Comparison of ENCODE assay signal across 18 cellular contexts in the genomic region with DNA sequence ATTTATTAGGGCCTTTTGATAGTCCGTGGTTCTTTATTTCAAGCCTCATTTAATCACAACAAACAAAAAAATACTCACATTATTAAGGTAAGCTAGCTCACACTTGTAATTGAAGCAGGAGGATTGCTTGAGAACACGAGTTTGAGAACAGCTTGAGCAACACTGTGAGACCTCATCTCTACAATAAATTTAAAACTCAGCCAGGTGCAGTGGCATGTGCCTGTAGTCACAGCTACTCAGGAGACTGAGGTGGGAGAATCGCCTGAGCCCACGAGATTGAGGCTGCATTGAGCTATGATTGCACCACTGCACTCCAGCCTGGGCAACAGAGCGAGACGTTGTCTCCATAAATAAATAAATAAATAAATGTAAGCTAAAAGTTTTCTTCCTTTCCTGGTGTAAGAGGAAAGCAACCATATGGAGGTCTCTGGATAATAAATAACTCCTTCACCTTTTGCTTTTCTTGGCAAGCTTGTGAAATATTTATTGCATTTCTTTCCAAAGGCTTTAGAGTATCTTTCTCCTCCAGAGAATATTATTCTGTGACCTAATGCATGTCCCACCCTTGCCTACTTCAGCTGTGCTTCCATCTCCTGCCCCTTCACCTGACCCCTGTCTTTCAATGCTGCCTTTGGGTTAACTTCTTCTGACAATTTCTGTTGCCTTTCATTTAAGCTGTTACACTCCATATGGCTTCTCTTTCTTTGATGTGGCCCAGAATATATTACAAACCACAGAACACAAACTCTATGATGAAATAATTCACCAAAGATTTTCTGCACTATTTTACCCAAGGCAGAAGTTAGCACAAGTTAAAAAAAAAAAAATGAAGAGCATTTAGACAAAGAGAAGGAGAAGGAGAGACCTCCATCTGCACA.
"Had no signal": no experiment of that assay in that cellular context is flagged by ENCODE, and none has a peak within 500 bp of the region (broad histone marks: within the 10 kb centered on the region; RNA-seq: fewer than 3 reads in every experiment).

No MANE protein-coding gene starts in this region.

- H3K36me3 ChIP-seq: heart left ventricle, pancreas, tibial artery, vagina had no signal

- H3K9me3 ChIP-seq: body of pancreas, heart left ventricle, pancreas, tibial artery, vagina had no signal

- H3K4me3 ChIP-seq: body of pancreas, heart left ventricle, pancreas, smooth muscle cell, tibial artery, vagina had no signal

- H3K27ac ChIP-seq: body of pancreas, heart left ventricle, pancreas, tibial artery, vagina had no signal

- FAIRE-seq: pancreas, TTC549 had no signal

- DNase-seq: activated CD4-positive, CD25-positive, alpha-beta regulatory T cell; activated naive CD4-positive, alpha-beta T cell treated with anti-CD3 and anti-CD28 coated beads, Interleukin-2, amount 50 U/mL, for 16 hours; amniotic stem cell; body of pancreas; erythroblast; foreskin fibroblast; heart left ventricle; left ventricle myocardium superior; mesendoderm; pancreas; T-helper 2 cell; tibial artery had no signal

- H3K27me3 ChIP-seq: body of pancreas, heart left ventricle, pancreas, tibial artery, vagina had no signal

- H3K4me1 ChIP-seq: body of pancreas, heart left ventricle, pancreas, tibial artery, vagina had no signal

- H3K4me1 Mint-ChIP-seq: central memory CD8-positive, alpha-beta T cell had no signal

- H3K27me3 Mint-ChIP-seq: central memory CD8-positive, alpha-beta T cell; dendritic cell treated with granulocyte-macrophage colony-stimulating factor and Interleukin-4, amounts not matched to agents 40 ng/mL and 50 ng/mL, for 4 days had no signal

- ATAC-seq: body of pancreas, heart left ventricle, left ventricle myocardium superior, pancreas had no signal

- H3K27ac Mint-ChIP-seq: dendritic cell treated with granulocyte-macrophage colony-stimulating factor and Interleukin-4, amounts not matched to agents 40 ng/mL and 50 ng/mL, for 4 days had no signal

- H3K4me2 ChIP-seq: smooth muscle cell had no signal

- H3K4me3 Mint-ChIP-seq: central memory CD8-positive, alpha-beta T cell; dendritic cell treated with granulocyte-macrophage colony-stimulating factor and Interleukin-4, amounts not matched to agents 40 ng/mL and 50 ng/mL, for 4 days; neural crest cell had no signal
